Comparison of ENCODE assay signal across 10 cellular contexts in the genomic region with DNA sequence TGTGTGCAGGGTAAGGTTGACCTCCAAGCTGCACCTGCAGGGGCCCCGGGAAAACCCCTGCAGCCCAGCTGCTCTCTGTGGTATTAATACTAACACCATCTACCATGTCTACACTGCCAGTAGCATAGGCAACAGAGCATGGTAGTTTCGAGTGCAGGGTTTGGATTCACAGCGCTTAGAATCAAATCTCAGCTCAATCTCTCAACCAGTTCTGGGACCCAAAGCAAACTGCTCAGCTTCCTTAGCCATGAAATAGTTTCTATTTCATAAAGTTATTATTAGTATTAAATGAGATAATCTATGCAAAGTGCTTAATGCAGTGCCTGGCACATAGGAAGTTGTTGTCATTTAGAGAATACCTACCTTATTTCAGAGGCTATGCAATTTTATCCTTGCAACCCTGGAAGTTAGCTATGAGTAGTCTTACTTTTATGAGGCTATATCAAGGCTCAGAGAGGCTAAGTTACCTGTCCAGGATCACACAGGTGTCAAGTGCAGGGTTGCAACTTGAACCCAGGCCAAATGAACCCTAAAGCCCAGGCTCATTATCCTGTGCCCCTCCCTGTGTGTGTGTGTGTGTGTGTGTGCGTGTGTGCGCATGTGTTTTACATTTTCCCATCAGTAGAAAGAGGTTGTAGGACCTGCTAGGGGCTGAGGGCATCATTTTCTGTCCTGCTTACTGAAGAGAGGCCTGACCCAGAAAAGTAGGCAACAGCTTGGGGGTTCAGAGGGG.
A peak's percentile ranks its signal among the peaks of the same experiment; 100 is the strongest.
DNase-seq lines count a peak whose midpoint lies in the region; ATAC-seq and TF ChIP-seq lines count a peak whose summit lies in the region.
"Had no signal": no experiment of that assay in that cellular context is flagged by ENCODE, and none has a peak within 500 bp of the region (broad histone marks: within the 10 kb centered on the region; RNA-seq: fewer than 3 reads in every experiment).

No MANE protein-coding gene starts in this region.

- TF ChIP-seq CTCF in GM06990 (IDR thresholded peaks at IDR 0.05; ENCODE audit: insufficient read depth, low read length, poor library complexity, severe bottlenecking) (no peak), SU-DHL-6 (IDR thresholded peaks at IDR 0.05; ENCODE audit: insufficient read depth, low read length, poor library complexity, severe bottlenecking) (no peak)

- H3K4me3 Mint-ChIP-seq in T-helper 2 cell treated with Interferon-gamma antibody and Interleukin-4, amounts not matched to agents 5 μg/mL and 100 μg/mL, for 36 hours, result no peak overlapping the region

- no peaks in the 10 kb centered on the region for H3K9me3 ChIP-seq in SU-DHL-6 (ENCODE audit: insufficient read depth, low read length)
- H3K9me3 ChIP-seq in HAP-1, result 0 out of 2 replicates have a peak, but pooled peaks cover 1% of the 10 kb centered on the region
- H3K9me3 ChIP-seq: thoracic aorta had no signal

- H3K36me3 ChIP-seq in GM06990 (ENCODE audit: control insufficient read depth, insufficient read depth, low read length) (no peaks in the 10 kb centered on the region), SU-DHL-6 (ENCODE audit: low read length) (no peaks in the 10 kb centered on the region), HAP-1 (replicated peaks) (no peaks in the 10 kb centered on the region)
- H3K36me3 ChIP-seq: thoracic aorta had no signal

- peak overlapping the region; percentile 47 for H3K4me2 ChIP-seq in SU-DHL-6 (ENCODE audit: low read depth, low read length, poor library complexity, severe bottlenecking)

- H3K4me3 ChIP-seq in GM06990 (replicated peaks; ENCODE audit: low read depth, low read length) (no peak overlapping the region; the same call in 1 of the 2 replicates), SU-DHL-6 (ENCODE audit: insufficient read depth, low read length, poor library complexity, severe bottlenecking) (no peak overlapping the region), HAP-1 (no peak overlapping the region)
- H3K4me3 ChIP-seq: thoracic aorta had no signal

- ATAC-seq in GM19351 (IDR thresholded peaks at IDR 0.05; ENCODE audit: unreplicated experiment) (peak; percentile 93), HG02970 (IDR thresholded peaks at IDR 0.05; ENCODE audit: low FRiP score, unreplicated experiment) (peak; percentile 72)

- peaks cover 15% of the 10 kb centered on the region for H3K27me3 Mint-ChIP-seq in T-helper 2 cell treated with Interferon-gamma antibody and Interleukin-4, amounts not matched to agents 5 μg/mL and 100 μg/mL, for 36 hours (ENCODE audit: low read depth)

- H3K9me3 Mint-ChIP-seq in T-helper 2 cell treated with Interferon-gamma antibody and Interleukin-4, amounts not matched to agents 5 μg/mL and 100 μg/mL, for 36 hours, result no peaks in the 10 kb centered on the region

- no peaks in the 10 kb centered on the region for H3K36me3 Mint-ChIP-seq in T-helper 2 cell treated with Interferon-gamma antibody and Interleukin-4, amounts not matched to agents 5 μg/mL and 100 μg/mL, for 36 hours (ENCODE audit: low read depth)

- no peaks in the 10 kb centered on the region for H3K4me1 ChIP-seq in HAP-1

- no peak overlapping the region for H2AFZ ChIP-seq in SU-DHL-6 (ENCODE audit: low read depth, low read length, severe bottlenecking)

- peak overlapping the region; percentile 86 for H3K27ac ChIP-seq in SU-DHL-6 (ENCODE audit: low read depth, low read length)
- H3K27ac ChIP-seq: C4-2B, thoracic aorta had no signal

- no peaks in the 10 kb centered on the region for H3K79me2 ChIP-seq in SU-DHL-6 (ENCODE audit: insufficient read depth, low read length)

- peaks cover 24% of the 10 kb centered on the region for H3F3A ChIP-seq in SU-DHL-6 (ENCODE audit: insufficient read depth)

- H3K9me2 ChIP-seq in SU-DHL-6 (replicated peaks; ENCODE audit: insufficient read depth, low read length), result no peaks in the 10 kb centered on the region

- H3K27me3 ChIP-seq in GM06990 (replicated peaks; ENCODE audit: control insufficient read depth, insufficient read depth, low read length), result no peaks in the 10 kb centered on the region
- H3K27me3 ChIP-seq in SU-DHL-6 (ENCODE audit: low read length), result no peaks in the 10 kb centered on the region
- no peaks in the 10 kb centered on the region for H3K27me3 ChIP-seq in HAP-1 (ENCODE audit: low read depth)

- in situ Hi-C loops in HAP-1 (cut with MboI; ENCODE audit: low sequenced_read_pairs), result no loop called here

- H3K9ac ChIP-seq in SU-DHL-6 (ENCODE audit: low read length), result peak overlapping the region; percentile 10; the same call in 1 of the 2 replicates

- DNase-seq in GM06990 (ENCODE audit: extremely low read depth, insufficient read length) (peak; percentile 86), RKO (ENCODE audit: low spot score) (no peak), NCI-H146 treated with DMSO at 0.1 percent for 48 hours (lab: John Stamatoyannopoulos, UW; ENCODE audit: unreplicated experiment) (no peak), HAP-1 (ENCODE audit: low spot score in 2 of 2) (no peak)
- no peak for DNase-seq in T-helper 2 cell treated with Interferon-gamma antibody and Interleukin-4, amounts not matched to agents 5 μg/mL and 100 μg/mL, for 36 hours (ENCODE audit: low spot score)

- no peak overlapping the region for H3K27ac Mint-ChIP-seq in T-helper 2 cell treated with Interferon-gamma antibody and Interleukin-4, amounts not matched to agents 5 μg/mL and 100 μg/mL, for 36 hours

- no peaks in the 10 kb centered on the region for H4K20me1 ChIP-seq in SU-DHL-6 (ENCODE audit: low read depth, low read length)

- H3K4me1 Mint-ChIP-seq in T-helper 2 cell treated with Interferon-gamma antibody and Interleukin-4, amounts not matched to agents 5 μg/mL and 100 μg/mL, for 36 hours (ENCODE audit: low read depth), result peaks cover 2% of the 10 kb centered on the region
